ENCODE assay signal across 8 cellular contexts in the genomic region with DNA sequence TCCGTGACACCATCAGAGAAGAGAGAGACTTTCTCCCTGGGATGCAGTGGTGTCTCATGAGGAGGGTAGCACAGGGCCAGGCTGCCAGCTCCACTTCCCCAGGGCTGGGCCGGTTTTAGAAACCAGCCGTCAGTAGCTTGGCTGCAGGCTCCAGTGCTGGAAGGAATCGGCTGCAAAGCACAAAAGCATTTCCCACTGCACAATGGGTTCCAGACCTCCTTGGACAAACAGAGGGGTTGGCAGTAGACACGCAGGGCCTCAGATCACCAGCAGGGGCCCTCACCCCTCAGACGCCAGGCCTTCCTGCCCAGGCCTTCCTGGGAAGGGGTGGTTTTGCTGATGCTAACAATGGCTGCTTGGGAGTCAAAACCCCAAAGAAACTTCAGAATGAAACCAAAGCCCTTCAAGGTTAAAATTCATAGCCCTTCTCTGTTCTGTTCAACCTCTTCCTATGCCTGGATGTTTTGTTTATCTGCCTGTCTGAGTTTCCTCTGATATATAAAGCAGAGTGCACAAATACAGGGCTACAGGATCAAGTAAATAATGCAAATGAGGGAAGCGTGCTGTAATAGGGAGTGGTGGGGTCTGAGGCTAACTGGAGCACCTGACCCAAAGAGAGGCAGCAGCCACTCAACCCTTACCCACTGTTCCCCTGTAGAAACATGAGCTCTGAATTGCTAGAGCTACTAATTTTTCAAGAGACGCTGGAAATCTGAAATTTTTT. TPM values are rescaled to one million over a fixed set of nuclear protein-coding genes. Genes with fewer than 3 reads are reported as not detected.
DNase-seq lines count a peak whose midpoint lies in the region; ATAC-seq and TF ChIP-seq lines count a peak whose summit lies in the region.

No MANE protein-coding gene starts in this region.

- H3K4me3 Mint-ChIP-seq in CD4-positive, alpha-beta memory T cell = no peak overlapping the region

- no peaks in the 10 kb centered on the region for H3K36me3 ChIP-seq in parathyroid adenoma (ENCODE audit: control insufficient read depth, insufficient read depth, low read length)
- no peaks in the 10 kb centered on the region for H3K36me3 ChIP-seq in CD4-positive, alpha-beta memory T cell (ENCODE audit: insufficient read depth, low read length)

- no peaks in the 10 kb centered on the region for H3K79me2 ChIP-seq in parathyroid adenoma

- POLR2A ChIA-PET in CD4-positive, alpha-beta memory T cell (lab: Charles Lee; ENCODE audit: partially characterized antibody) = no interaction called here

- no peak overlapping the region for H3K27ac ChIP-seq in parathyroid adenoma
- H3K27ac ChIP-seq in CD4-positive, alpha-beta memory T cell (ENCODE audit: low read depth, low read length) = no peak overlapping the region

- no peaks in the 10 kb centered on the region for H3K36me3 Mint-ChIP-seq in CD4-positive, alpha-beta memory T cell

- intact Hi-C loops in CD4-positive, alpha-beta memory T cell (cut with micrococcal nuclease) = no loop called here

- no peak overlapping the region for H3K9ac ChIP-seq in parathyroid adenoma

- no peaks in the 10 kb centered on the region for H3K4me1 ChIP-seq in parathyroid adenoma
- no peaks in the 10 kb centered on the region for H3K4me1 ChIP-seq in CD4-positive, alpha-beta memory T cell (ENCODE audit: insufficient read depth, low read length)

- no peaks in the 10 kb centered on the region for H3K9me3 Mint-ChIP-seq in CD4-positive, alpha-beta memory T cell

- CTCF ChIA-PET in CD4-positive, alpha-beta memory T cell (lab: Charles Lee; ENCODE audit: partially characterized antibody) = interaction anchor here (1.0 kb wide), 1 partner anchor 15 kb away, joined by 3 read pairs; no protein-coding TSS in a partner anchor

- H3K4me3 ChIP-seq in epithelial cell of proximal tubule (ENCODE audit: low read depth, low read length) = no peak overlapping the region
- H3K4me3 ChIP-seq in parathyroid adenoma (ENCODE audit: low read depth, low read length) = no peak overlapping the region
- no peak overlapping the region for H3K4me3 ChIP-seq in CD4-positive, alpha-beta memory T cell (ENCODE audit: low read length in 2 of 2)

- peak overlapping the region; percentile 34 for H2AFZ ChIP-seq in parathyroid adenoma

- no peak overlapping the region for H3K4me2 ChIP-seq in parathyroid adenoma (ENCODE audit: low read length)

- peak; percentile 22 for DNase-seq in stimulated activated CD4-positive, alpha-beta T cell treated with anti-CD3 and anti-CD28 coated beads, Interleukin-15, amount 100 ng/mL, for 24 hours
- DNase-seq in stimulated activated CD4-positive, alpha-beta T cell treated with anti-CD3 and anti-CD28 coated beads, Interleukin-12 subunit alpha, Interleukin-12 subunit beta, amount 100 ng/mL, for 4 hours = no peak
- DNase-seq in NCI-H82 (lab: John Stamatoyannopoulos, UW) (peak; percentile 79), epithelial cell of proximal tubule (ENCODE audit: low read depth) (no peak), superior temporal gyrus (ENCODE audit: extremely low spot score) (no peak)
- DNase-seq in CD4-positive, alpha-beta memory T cell = no peak

- peaks cover 2 to 17% of the 10 kb centered on the region in 2 donors for H3K27me3 Mint-ChIP-seq in CD4-positive, alpha-beta memory T cell

- H3K9me3 ChIP-seq in parathyroid adenoma (ENCODE audit: control insufficient read depth, low read length) = no peaks in the 10 kb centered on the region
- H3K9me3 ChIP-seq in CD4-positive, alpha-beta memory T cell (ENCODE audit: control insufficient read depth in 1 of 2, low read length in 2 of 2) = no peaks in the 10 kb centered on the region

- TF ChIP-seq CTCF in epithelial cell of proximal tubule (conservative IDR thresholded peaks at IDR 0.05; ENCODE audit: low read depth, low read length) (peak; percentile 69), parathyroid adenoma (IDR thresholded peaks at IDR 0.05) (peak; percentile 36)

- no peaks in the 10 kb centered on the region for H3K27me3 ChIP-seq in parathyroid adenoma (ENCODE audit: control insufficient read depth, insufficient read depth, low read length)
- H3K27me3 ChIP-seq in CD4-positive, alpha-beta memory T cell (ENCODE audit: insufficient read depth, low read length) = no peaks in the 10 kb centered on the region

- no peak for ATAC-seq in GM18498 (IDR thresholded peaks at IDR 0.05; ENCODE audit: unreplicated experiment)

- no peaks in the 10 kb centered on the region for H3K4me1 Mint-ChIP-seq in CD4-positive, alpha-beta memory T cell

- H3K27ac Mint-ChIP-seq in CD4-positive, alpha-beta memory T cell = no peak overlapping the region

RNA-seq across cellular contexts. Expression of gene TEKT5, which starts 26.2 kb away (rescaled TPM):
- total RNA-seq in epithelial cell of proximal tubule = not detected in 2 replicates
- total RNA-seq in CD4-positive, alpha-beta memory T cell = not detected
- polyA plus RNA-seq in CD4-positive, alpha-beta memory T cell = not detected

Comparison
In these comparisons a context has a peak if more than half of its experiments do, and no peak if none do; other contexts are left out.
1. DNase-seq: peak in stimulated activated CD4-positive, alpha-beta T cell treated with anti-CD3 and anti-CD28 coated beads, Interleukin-15, amount 100 ng/mL, for 24 hours (single experiment) and NCI-H82 (single experiment); none in stimulated activated CD4-positive, alpha-beta T cell treated with anti-CD3 and anti-CD28 coated beads, Interleukin-12 subunit alpha, Interleukin-12 subunit beta, amount 100 ng/mL, for 4 hours (single experiment), epithelial cell of proximal tubule (single experiment), CD4-positive, alpha-beta memory T cell (0 of 5) and superior temporal gyrus (single experiment).